ENCODE assay signal across 8 cellular contexts in the genomic region with DNA sequence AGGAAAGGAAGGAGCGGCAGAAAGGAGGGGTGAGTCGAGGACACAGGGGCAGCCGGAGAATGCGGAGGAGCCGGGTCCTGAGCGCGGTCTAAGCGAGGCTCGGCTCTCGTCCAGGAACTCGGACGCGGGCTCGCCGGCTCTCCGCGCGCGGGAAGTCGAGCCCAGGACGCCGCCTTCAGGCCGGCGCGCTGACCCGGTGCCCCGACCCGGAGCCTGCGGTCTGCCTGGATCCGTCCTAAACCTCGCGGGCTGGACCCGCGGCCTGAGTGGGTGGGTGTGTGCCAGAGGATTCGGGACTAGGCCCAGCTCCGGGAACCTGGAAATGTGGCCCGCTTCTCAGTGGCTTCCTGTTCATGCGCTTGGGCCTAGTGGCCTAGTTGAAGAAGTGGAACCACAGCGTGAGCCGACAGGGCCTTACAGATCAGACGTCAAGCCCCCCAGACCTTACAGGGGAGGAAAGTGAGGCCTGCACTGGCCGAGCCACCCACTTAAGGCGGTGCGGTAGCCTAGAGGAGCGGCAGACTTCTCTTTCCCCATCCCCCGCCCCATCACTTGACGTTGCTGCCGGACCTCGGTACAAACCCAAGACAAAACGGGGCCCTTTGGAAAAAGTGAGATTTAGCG. TPM values are rescaled to one million over a fixed set of nuclear protein-coding genes. Genes with fewer than 3 reads are reported as not detected.
DNase-seq lines count a peak whose midpoint lies in the region; ATAC-seq, FAIRE-seq and TF ChIP-seq lines count a peak whose summit lies in the region.

No MANE protein-coding gene starts in this region.

- H3K79me2 ChIP-seq in GM23338 (replicated peaks; ENCODE audit: insufficient read depth): no peaks in the 10 kb centered on the region
- peaks cover 85% of the 10 kb centered on the region for H3K79me2 ChIP-seq in OCI-LY7 (ENCODE audit: insufficient read depth, low read depth, low read length)

- H3K27ac ChIP-seq in GM23338 (ENCODE audit: low read depth) (no peak overlapping the region), OCI-LY7 (ENCODE audit: low read depth, low read length, poor library complexity, severe bottlenecking) (peak overlapping the region; percentile 97)

- H3K4me2 ChIP-seq in GM23338 (peak overlapping the region; percentile 93), OCI-LY7 (ENCODE audit: low read length) (peak overlapping the region; percentile 85)

- H3K4me1 Mint-ChIP-seq in GM23338: peaks cover 35% of the 10 kb centered on the region
- H3K4me1 Mint-ChIP-seq in stimulated activated naive CD8-positive, alpha-beta T cell treated with anti-CD3 and anti-CD28 coated beads, Interleukin-15, Interleukin-2, amounts not matched to agents 100 ng/mL and 50 ng/mL, for 24 hours (ENCODE audit: low read depth): peaks cover 21% of the 10 kb centered on the region

- H3K27me3 Mint-ChIP-seq in GM23338 (ENCODE audit: insufficient read depth, low read depth, poor library complexity): peaks cover 71% of the 10 kb centered on the region
- H3K27me3 Mint-ChIP-seq in stimulated activated naive CD8-positive, alpha-beta T cell treated with anti-CD3 and anti-CD28 coated beads, Interleukin-15, Interleukin-2, amounts not matched to agents 100 ng/mL and 50 ng/mL, for 24 hours: peaks cover 41% of the 10 kb centered on the region

- no peak overlapping the region for H3K27ac Mint-ChIP-seq in GM23338
- peak overlapping the region; percentile 86 for H3K27ac Mint-ChIP-seq in stimulated activated naive CD8-positive, alpha-beta T cell treated with anti-CD3 and anti-CD28 coated beads, Interleukin-15, Interleukin-2, amounts not matched to agents 100 ng/mL and 50 ng/mL, for 24 hours

- POLR2A ChIA-PET in OCI-LY7 (lab: Charles Lee): interaction anchor here (0.9 to 3.8 kb wide), 5 partner anchors 12 to 211 kb away, joined by 3 to 34 read pairs (median 7); a partner anchor contains a TSS

- TF ChIP-seq CTCF in GM06990 (IDR thresholded peaks at IDR 0.05; ENCODE audit: insufficient read depth, low read length, poor library complexity, severe bottlenecking) (peak; percentile 30), GM23338 (conservative IDR thresholded peaks at IDR 0.05; ENCODE audit: low read depth in 2 of 2) (no peak; a peak in 1 of 4 replicates), OCI-LY7 (conservative IDR thresholded peaks at IDR 0.05; ENCODE audit: low read length) (peak; percentile 59), choroid plexus epithelial cell (conservative IDR thresholded peaks at IDR 0.05; ENCODE audit: low read depth, low read length) (peak; percentile 29)

- H3K4me3 Mint-ChIP-seq in GM23338: peak overlapping the region; percentile 65
- H3K4me3 Mint-ChIP-seq in stimulated activated naive CD8-positive, alpha-beta T cell treated with anti-CD3 and anti-CD28 coated beads, Interleukin-15, Interleukin-2, amounts not matched to agents 100 ng/mL and 50 ng/mL, for 24 hours: peak overlapping the region; percentile 87

- H3K9me3 ChIP-seq in OCI-LY7 (ENCODE audit: low read length): no peaks in the 10 kb centered on the region

- H3K4me1 ChIP-seq in GM23338 (ENCODE audit: insufficient read depth) (peaks cover 46% of the 10 kb centered on the region), OCI-LY7 (ENCODE audit: insufficient read depth, low read length, poor library complexity, severe bottlenecking) (peaks cover 18% of the 10 kb centered on the region)

- ATAC-seq in GM23338 (peak; percentile 40), left lobe of liver (peak; percentile 79), HG03039 (IDR thresholded peaks at IDR 0.05; ENCODE audit: unreplicated experiment) (no peak)

- H3K27me3 ChIP-seq in GM06990 (replicated peaks; ENCODE audit: control insufficient read depth, insufficient read depth, low read length) (no peaks in the 10 kb centered on the region), GM23338 (ENCODE audit: insufficient read depth) (peaks cover 92% of the 10 kb centered on the region)

- BruUV-seq in OCI-LY7 (replicated peaks; lab: Mats Ljungman, UMichigan): no TSS peak

- H3K36me3 Mint-ChIP-seq in GM23338 (ENCODE audit: low read depth): no peaks in the 10 kb centered on the region
- H3K36me3 Mint-ChIP-seq in stimulated activated naive CD8-positive, alpha-beta T cell treated with anti-CD3 and anti-CD28 coated beads, Interleukin-15, Interleukin-2, amounts not matched to agents 100 ng/mL and 50 ng/mL, for 24 hours (ENCODE audit: low read depth): no peaks in the 10 kb centered on the region

- H3K9me2 ChIP-seq in GM23338 (ENCODE audit: insufficient read depth) (no peaks in the 10 kb centered on the region), OCI-LY7 (ENCODE audit: insufficient read depth, low read length) (no peaks in the 10 kb centered on the region)

- CTCF ChIA-PET in OCI-LY7 (lab: Charles Lee; ENCODE audit: unreplicated experiment): interaction anchor here (0.7 to 0.8 kb wide), 2 partner anchors 13 to 32 kb away, joined by 4 read pairs; no protein-coding TSS in a partner anchor

- peak overlapping the region; percentile 81 for H3K4me3 ChIP-seq in GM06990 (replicated peaks; ENCODE audit: low read depth, low read length)
- H3K4me3 ChIP-seq in GM23338: peak overlapping the region; percentile 77
- peak overlapping the region; percentile 78 for H3K4me3 ChIP-seq in OCI-LY7 (ENCODE audit: low read depth, low read length, poor library complexity, severe bottlenecking)
- H3K4me3 ChIP-seq in choroid plexus epithelial cell (ENCODE audit: low read depth, low read length): peak overlapping the region; percentile 75

- peaks cover 19% of the 10 kb centered on the region; the same call in 1 of the 2 replicates for H3F3A ChIP-seq in GM23338 (replicated peaks; ENCODE audit: low read depth)

- intact Hi-C loops in OCI-LY7 (cut with micrococcal nuclease; ENCODE audit: unreplicated experiment): loop anchor here (1.0 to 2.0 kb wide), 2 partner anchors 13 to 193 kb away; a partner anchor contains a TSS

- no peak for FAIRE-seq in frontal cortex (lab: Jason Lieb, UNC)

- H4K20me1 ChIP-seq in GM23338 (replicated peaks; ENCODE audit: insufficient read depth): peaks cover 10% of the 10 kb centered on the region
- H4K20me1 ChIP-seq in OCI-LY7 (ENCODE audit: insufficient read depth, low read length): peaks cover 28% of the 10 kb centered on the region

- H3K36me3 ChIP-seq in GM06990 (ENCODE audit: control insufficient read depth, insufficient read depth, low read length) (no peaks in the 10 kb centered on the region), GM23338 (ENCODE audit: insufficient read depth) (no peaks in the 10 kb centered on the region), OCI-LY7 (ENCODE audit: insufficient read depth, low read length) (peaks cover 38% of the 10 kb centered on the region)

- 0 out of 3 replicates have a peak, but pooled peaks cover 3% of the 10 kb centered on the region for H3K9me3 Mint-ChIP-seq in GM23338
- H3K9me3 Mint-ChIP-seq in stimulated activated naive CD8-positive, alpha-beta T cell treated with anti-CD3 and anti-CD28 coated beads, Interleukin-15, Interleukin-2, amounts not matched to agents 100 ng/mL and 50 ng/mL, for 24 hours: no peaks in the 10 kb centered on the region

- H2AFZ ChIP-seq in GM23338 (peak overlapping the region; percentile 90), OCI-LY7 (ENCODE audit: low read length) (peak overlapping the region; percentile 50; the same call in 1 of the 2 replicates)

- DNase-seq in GM06990 (ENCODE audit: extremely low read depth, insufficient read length): peak; percentile 66
- DNase-seq in GM23338 (ENCODE audit: low spot score): peak; percentile 56
- peak; percentile 71 for DNase-seq in OCI-LY7 (ENCODE audit: low spot score)
- DNase-seq in choroid plexus epithelial cell (ENCODE audit: low read depth): peak; percentile 74
- DNase-seq in left lobe of liver (ENCODE audit: low spot score): peak; percentile 63
- no peak for DNase-seq in frontal cortex (ENCODE audit: low spot score in 2 of 2)

TF ChIP-seq in GM23338, 12 proteins besides CTCF, POLR2A, EP300 and RAD21 (continues in another document):
- TF ChIP-seq EZH2phosphoT487 (IDR thresholded peaks at IDR 0.05; ENCODE audit: unreplicated experiment) (peak; percentile 11), EZH2 (IDR thresholded peaks at IDR 0.05; ENCODE audit: low read depth, unreplicated experiment) (no peak), ZNF331 (CRISPR knock-in tag; IDR thresholded peaks at IDR 0.05; ENCODE audit: low read depth) (no peak), CREB1 (CRISPR knock-in tag; IDR thresholded peaks at IDR 0.05; ENCODE audit: low read depth) (no peak), NANOG (IDR thresholded peaks at IDR 0.05; ENCODE audit: borderline replicate concordance) (no peak), JUNB (IDR thresholded peaks at IDR 0.05; ENCODE audit: unreplicated experiment) (no peak)
- TF ChIP-seq, protein P1, sequence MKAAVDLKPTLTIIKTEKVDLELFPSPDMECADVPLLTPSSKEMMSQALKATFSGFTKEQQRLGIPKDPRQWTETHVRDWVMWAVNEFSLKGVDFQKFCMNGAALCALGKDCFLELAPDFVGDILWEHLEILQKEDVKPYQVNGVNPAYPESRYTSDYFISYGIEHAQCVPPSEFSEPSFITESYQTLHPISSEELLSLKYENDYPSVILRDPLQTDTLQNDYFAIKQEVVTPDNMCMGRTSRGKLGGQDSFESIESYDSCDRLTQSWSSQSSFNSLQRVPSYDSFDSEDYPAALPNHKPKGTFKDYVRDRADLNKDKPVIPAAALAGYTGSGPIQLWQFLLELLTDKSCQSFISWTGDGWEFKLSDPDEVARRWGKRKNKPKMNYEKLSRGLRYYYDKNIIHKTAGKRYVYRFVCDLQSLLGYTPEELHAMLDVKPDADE (IDR thresholded peaks at IDR 0.05): no peak

RNA-seq across cellular contexts. Expression of a gene that starts 1.2 kb away (rescaled TPM):
- 0.14 TPM in 1 of 2 replicates, not detected in the other for total RNA-seq in GM23338 (2014; rRNA removed; shearing (Covaris generic))
- not detected in 2 replicates for polyA plus RNA-seq in GM23338 (2016; fragmentation: Nextera tagmentation; extraction: Ambion mirVana)
- 20.2 and 24.3 TPM in 2 replicates for total RNA-seq in OCI-LY7 (2014; rRNA removed; shearing (Covaris generic))
- 19.4 and 20.4 TPM in 2 replicates for total RNA-seq in OCI-LY7 (2022)
- not detected for total RNA-seq in left lobe of liver
- 0.41 TPM for total RNA-seq in frontal cortex

RNA-seq across cellular contexts. Expression of a gene that starts 1.6 kb away (rescaled TPM):
- 0.87 and 4.0 TPM in 2 replicates for total RNA-seq in GM23338 (2014; rRNA removed; shearing (Covaris generic))
- polyA plus RNA-seq in GM23338 (2016; fragmentation: Nextera tagmentation; extraction: Ambion mirVana): 1.2 and 2.7 TPM in 2 replicates
- total RNA-seq in OCI-LY7 (2014; rRNA removed; shearing (Covaris generic)): 216 TPM in 2 replicates
- total RNA-seq in OCI-LY7 (2022): 145 and 148 TPM in 2 replicates
- total RNA-seq in left lobe of liver: 0.55 TPM
- total RNA-seq in frontal cortex: under 0.01 TPM

RNA-seq across cellular contexts. Expression of a gene that starts 13.3 kb away (rescaled TPM):
- total RNA-seq in GM23338 (2014; rRNA removed; shearing (Covaris generic)): 0.31 and 0.83 TPM in 2 replicates
- polyA plus RNA-seq in GM23338 (2016; fragmentation: Nextera tagmentation; extraction: Ambion mirVana): 0.09 and 0.29 TPM in 2 replicates
- total RNA-seq in OCI-LY7 (2014; rRNA removed; shearing (Covaris generic)): 2.0 TPM in 2 replicates
- 3.7 and 4.7 TPM in 2 replicates for total RNA-seq in OCI-LY7 (2022)
- 0.93 TPM for total RNA-seq in left lobe of liver
- total RNA-seq in frontal cortex: under 0.01 TPM

Comparison
In these comparisons a context has a peak if more than half of its experiments do, and no peak if none do; other contexts are left out.
1. DNase-seq: peak in GM06990 (single experiment), GM23338 (single experiment), OCI-LY7 (single experiment), choroid plexus epithelial cell (single experiment) and left lobe of liver (single experiment); none in frontal cortex (0 of 2).
2. CTCF ChIP-seq: peak in GM06990 (single experiment), OCI-LY7 (single experiment) and choroid plexus epithelial cell (single experiment); none in GM23338 (0 of 2).
3. RNA of a gene that starts 1.2 kb away (total RNA-seq): 19.4 to 24.3 TPM in OCI-LY7; 0.41 TPM in frontal cortex (single experiment), 0.14 TPM in GM23338 and not detected in left lobe of liver (single experiment); every median in the first group is over 10 times any median in the second.
4. RNA of a gene that starts 1.6 kb away (total RNA-seq): 145 to 216 TPM in OCI-LY7; 0.87 to 4.0 TPM in GM23338, 0.55 TPM in left lobe of liver (single experiment) and under 0.01 TPM in frontal cortex (single experiment); every median in the first group is over 10 times any median in the second.
5. Peak in every context shown above with its lines, with median percentiles within 50 percentile points of each other: H3K4me3 ChIP-seq.